Comparison of ENCODE assay signal across 35 cellular contexts in the genomic region with DNA sequence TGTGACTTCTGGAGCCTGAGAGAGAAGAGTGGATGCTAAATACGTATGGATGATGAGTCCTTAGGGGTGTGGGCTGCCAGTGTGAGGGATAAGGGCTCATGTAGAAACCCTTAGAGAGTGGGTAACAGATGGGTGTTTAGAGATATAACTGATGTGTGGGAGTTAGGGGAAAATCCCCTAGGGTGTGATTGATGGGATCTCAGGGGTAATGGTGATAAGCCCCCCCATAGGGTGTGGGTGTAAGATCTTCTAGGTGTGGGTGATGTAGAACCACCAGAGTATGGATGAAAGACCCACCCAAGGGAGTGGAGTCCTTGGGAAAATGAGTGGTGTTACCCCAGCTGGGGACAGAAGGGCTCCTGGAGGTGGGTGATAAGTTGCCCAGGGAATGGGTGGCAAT. TPM values are rescaled to one million over a fixed set of nuclear protein-coding genes. Genes with fewer than 3 reads are reported as not detected.
"Had no signal": no experiment of that assay in that cellular context is flagged by ENCODE, and none has a peak within 500 bp of the region (broad histone marks: within the 10 kb centered on the region; RNA-seq: fewer than 3 reads in every experiment).

No MANE protein-coding gene starts in this region.

- H3K9me3 ChIP-seq: ascending aorta, esophagus muscularis mucosa, gastrocnemius medialis, heart left ventricle had no signal

- H3K4me1 ChIP-seq: foreskin keratinocyte had no signal

- DNase-seq: activated B cell treated with CpG ODN at 0.5 μM for 24 hours; activated CD4-positive, alpha-beta T cell treated with anti-CD3 and anti-CD28 coated beads for 48 hours; activated CD4-positive, alpha-beta T cell treated with anti-CD3 and anti-CD28 coated beads, Interleukin-2, amount 50 U/mL, for 1 hour; activated CD4-positive, alpha-beta T cell treated with anti-CD3 and anti-CD28 coated beads, Interleukin-2, amount 50 U/mL, for 48 hours; activated CD8-positive, alpha-beta memory T cell treated with anti-CD3 and anti-CD28 coated beads, Interleukin-2, amount 10 ng/mL, durations not matched to agents 7 days and 5 days; activated CD8-positive, alpha-beta memory T cell treated with anti-CD3 and anti-CD28 coated beads, Interleukin-2, amount 50 U/mL, for 48 hours; activated CD8-positive, alpha-beta T cell treated with anti-CD3 and anti-CD28 coated beads for 36 hours; activated gamma-delta T cell; activated naive CD4-positive, alpha-beta T cell; activated naive CD4-positive, alpha-beta T cell treated with anti-CD3 and anti-CD28 coated beads, Interleukin-2, amount 10 ng/mL, durations not matched to agents 7 days and 5 days; activated naive CD8-positive, alpha-beta T cell treated with anti-CD3 and anti-CD28 coated beads, Interleukin-2, amount 10 ng/mL, durations not matched to agents 7 days and 5 days; activated T-cell treated with anti-CD3 and anti-CD28 coated beads for 4 hours; activated T-cell treated with anti-CD3 and anti-CD28 coated beads, Interleukin-2, amount 50 U/mL, for 24 hours; activated T-cell treated with anti-CD3 and anti-CD28 coated beads, Interleukin-2, amount 50 U/mL, for 72 hours; brain microvascular endothelial cell; cortex of kidney; dermis blood vessel endothelial cell; effector CD4-positive, alpha-beta T cell; effector memory CD8-positive, alpha-beta T cell; erythroblast; foreskin keratinocyte; gastrocnemius medialis; glutamatergic neuron; heart left ventricle; T-helper 1 cell; T-helper 17 cell; T1000; WERI-Rb-1 had no signal

- H3K36me3 ChIP-seq: brain microvascular endothelial cell, gastrocnemius medialis had no signal

- ATAC-seq: activated CD4-positive, CD25-positive, alpha-beta regulatory T cell treated with anti-CD3 and anti-CD28 coated beads, Interleukin-2, amount 50 U/mL, for 24 hours; activated CD8-positive, alpha-beta memory T cell treated with anti-CD3 and anti-CD28 coated beads, Interleukin-2, amount 10 ng/mL, durations not matched to agents 7 days and 5 days; activated CD8-positive, alpha-beta T cell treated with anti-CD3 and anti-CD28 coated beads for 36 hours; activated naive CD4-positive, alpha-beta T cell treated with anti-CD3 and anti-CD28 coated beads, Interleukin-2, amount 50 U/mL, for 72 hours; activated T-cell treated with anti-CD3 and anti-CD28 coated beads, Interleukin-2, amount 50 U/mL, for 72 hours; effector memory CD8-positive, alpha-beta T cell; foreskin keratinocyte; gastrocnemius medialis; heart left ventricle; T-helper 17 cell had no signal

- H3K27ac ChIP-seq: ascending aorta, brain microvascular endothelial cell, esophagus muscularis mucosa, foreskin keratinocyte, gastrocnemius medialis, heart left ventricle, WERI-Rb-1 had no signal

- H3K4me3 ChIP-seq: ascending aorta, esophagus muscularis mucosa, gastrocnemius medialis, heart left ventricle had no signal

- H3K27me3 ChIP-seq: ascending aorta had no signal

RNA-seq across cellular contexts. Expression of gene SLC12A5, which starts 26.3 kb away (rescaled TPM):
- total RNA-seq: activated B cell treated with CpG ODN at 0.5 μM for 24 hours; activated CD8-positive, alpha-beta memory T cell treated with anti-CD3 and anti-CD28 coated beads for 36 hours; ascending aorta; bronchial epithelial cell; gastrocnemius medialis; T-helper 17 cell had no signal

RNA-seq across cellular contexts. Expression of gene MMP9, which starts 46.6 kb away (rescaled TPM):
- total RNA-seq: activated CD8-positive, alpha-beta memory T cell treated with anti-CD3 and anti-CD28 coated beads for 36 hours; ascending aorta; cerebellum; dermis blood vessel endothelial cell had no signal
